Comparison of ENCODE assay signal across 21 cellular contexts in the genomic region with DNA sequence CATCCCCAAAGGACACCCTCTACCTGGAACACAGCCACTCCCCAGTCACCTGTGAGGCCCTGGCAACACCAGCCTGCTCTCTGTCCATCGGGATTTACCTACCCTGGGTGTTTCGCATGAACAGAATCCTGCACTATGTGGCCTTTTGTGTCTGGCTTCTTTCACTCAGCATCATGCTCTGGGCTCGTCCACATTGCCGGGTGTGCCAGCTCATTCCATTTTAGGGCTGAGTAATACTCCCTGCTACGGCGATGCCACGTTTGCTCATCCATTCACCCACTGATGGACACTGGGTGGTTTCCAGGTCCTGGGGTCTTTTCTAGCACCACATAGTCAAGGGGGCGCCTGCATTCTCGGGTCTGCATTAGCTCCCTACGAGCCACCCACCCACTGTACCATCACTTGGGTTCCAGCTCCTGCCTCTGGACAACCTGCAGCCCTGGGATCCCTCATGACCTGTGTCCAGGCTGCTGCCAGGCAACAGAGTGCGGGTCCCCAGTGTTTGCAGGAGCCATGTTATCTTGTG. TPM values are rescaled to one million over a fixed set of nuclear protein-coding genes. Genes with fewer than 3 reads are reported as not detected.
"Had no signal": no experiment of that assay in that cellular context is flagged by ENCODE, and none has a peak within 500 bp of the region (broad histone marks: within the 10 kb centered on the region; RNA-seq: fewer than 3 reads in every experiment).

No MANE protein-coding gene starts in this region.

- H3K4me1 ChIP-seq: adrenal gland, tibial nerve had no signal

- H3K27me3 ChIP-seq: adrenal gland, gastrocnemius medialis, tibial nerve had no signal

- H3K4me3 Mint-ChIP-seq: activated CD4-positive, alpha-beta memory T cell treated with anti-CD3 and anti-CD28 coated beads, Interleukin-2, amount 10 ng/mL, durations not matched to agents 7 days and 5 days; activated CD4-positive, alpha-beta T cell treated with anti-CD3 and anti-CD28 coated beads for 36 hours; activated naive CD4-positive, alpha-beta T cell treated with anti-CD3 and anti-CD28 coated beads, Interleukin-2, amount 50 U/mL, for 24 hours; activated T-cell treated with anti-CD3 and anti-CD28 coated beads, Interleukin-2, amount 50 U/mL, for 4 hours had no signal

- H3K36me3 Mint-ChIP-seq: activated naive CD4-positive, alpha-beta T cell treated with anti-CD3 and anti-CD28 coated beads, Interleukin-2, amount 50 U/mL, for 24 hours had no signal

- H3K4me3 ChIP-seq: adrenal gland, gastrocnemius medialis, lung, tibial nerve had no signal

- H3K4me1 Mint-ChIP-seq: activated naive CD4-positive, alpha-beta T cell treated with anti-CD3 and anti-CD28 coated beads, Interleukin-2, amount 50 U/mL, for 24 hours had no signal

- H3K9me3 ChIP-seq: gastrocnemius medialis had no signal

- H3K27ac ChIP-seq: adrenal gland, epithelial cell of prostate, gastrocnemius medialis, tibial nerve, WERI-Rb-1 had no signal

- ATAC-seq: activated CD4-positive, alpha-beta T cell treated with anti-CD3 and anti-CD28 coated beads for 36 hours; activated T-cell treated with anti-CD3 and anti-CD28 coated beads, Interleukin-2, amount 50 U/mL, for 4 hours; gastrocnemius medialis; left colon had no signal

- H3K36me3 ChIP-seq: adrenal gland, gastrocnemius medialis, tibial nerve, WERI-Rb-1 had no signal

- H3K27ac Mint-ChIP-seq: activated CD4-positive, alpha-beta memory T cell treated with anti-CD3 and anti-CD28 coated beads, Interleukin-2, amount 10 ng/mL, durations not matched to agents 7 days and 5 days; activated CD4-positive, alpha-beta T cell treated with anti-CD3 and anti-CD28 coated beads for 36 hours; activated naive CD4-positive, alpha-beta T cell treated with anti-CD3 and anti-CD28 coated beads, Interleukin-2, amount 50 U/mL, for 24 hours had no signal

- DNase-seq: activated CD4-positive, alpha-beta memory T cell treated with anti-CD3 and anti-CD28 coated beads, Interleukin-2, amount 10 ng/mL, durations not matched to agents 7 days and 5 days; activated CD4-positive, alpha-beta T cell treated with anti-CD3 and anti-CD28 coated beads for 36 hours; activated effector memory CD4-positive, alpha-beta T cell treated with Interleukin-2 at 50 U/mL for 16 hours; activated T-cell treated with anti-CD3 and anti-CD28 coated beads, Interleukin-2, amount 50 U/mL, for 4 hours; adrenal gland; central memory CD4-positive, alpha-beta T cell; cortex of kidney; effector CD8-positive, alpha-beta T cell; gastrocnemius medialis; left colon; stimulated activated CD4-positive, alpha-beta T cell treated with anti-CD3 and anti-CD28 coated beads, Interleukin-15, amount 100 ng/mL, for 24 hours; stimulated activated CD4-positive, alpha-beta T cell treated with anti-CD3 and anti-CD28 coated beads, Interleukin-4, amount 100 ng/mL, for 4 hours; stimulated activated CD8-positive, alpha-beta memory T cell treated with anti-CD3 and anti-CD28 coated beads, Interleukin-4, amount 100 ng/mL, for 48 hours; stimulated activated naive CD4-positive, alpha-beta T cell treated with Interleukin-2 at 50 U/mL for 16 hours; substantia nigra; WERI-Rb-1 had no signal

RNA-seq across cellular contexts. Expression of a gene that starts 22.0 kb away (rescaled TPM):
- total RNA-seq: activated CD4-positive, alpha-beta memory T cell treated with anti-CD3 and anti-CD28 coated beads, Interleukin-2, amount 10 ng/mL, durations not matched to agents 7 days and 5 days; activated CD4-positive, alpha-beta T cell treated with anti-CD3 and anti-CD28 coated beads for 36 hours; activated T-cell treated with anti-CD3 and anti-CD28 coated beads, Interleukin-2, amount 50 U/mL, for 4 hours; gastrocnemius medialis; T-helper 1 cell treated with Interleukin-12 subunit alpha and Interleukin-12 subunit beta and Interleukin-4 antibody, amounts not matched to agents 30 ng/mL and 1 ng/mL, for 36 hours had no signal
